ENCODE assay signal across 11 cellular contexts in genomic region chr11:128575956-128576340, GRCh38. TPM values are rescaled to one million over a fixed set of nuclear protein-coding genes. Genes with fewer than 3 reads are reported as not detected.
DNase-seq lines count a peak whose midpoint lies in the region; ATAC-seq, FAIRE-seq and TF ChIP-seq lines count a peak whose summit lies in the region.
"Had no signal": no experiment of that assay in that cellular context is flagged by ENCODE, and none has a peak within 500 bp of the region (broad histone marks: within the 10 kb centered on the region; RNA-seq: fewer than 3 reads in every experiment).

No MANE protein-coding gene starts in this region.

- no peak overlapping the region for H3K4me2 ChIP-seq in astrocyte (ENCODE audit: low read length)

- H3K36me3 ChIP-seq in astrocyte (ENCODE audit: insufficient read depth, low read length), result no peaks in the 10 kb centered on the region
- H3K36me3 ChIP-seq in lung (ENCODE audit: control insufficient read depth in 2 of 2, insufficient read depth in 2 of 2, low read length in 2 of 2), result no peaks in the 10 kb centered on the region
- H3K36me3 ChIP-seq in aorta (ENCODE audit: control insufficient read depth in 1 of 2, insufficient read depth in 2 of 2, low read length in 1 of 2), result no peaks in the 10 kb centered on the region

- no peak overlapping the region for H2AFZ ChIP-seq in astrocyte (ENCODE audit: low read depth, low read length)

- H3K9ac ChIP-seq in astrocyte (ENCODE audit: low read length), result no peak overlapping the region

- intact Hi-C loops in Right ventricle myocardium superior (cut with DNase I), result no loop called here
- intact Hi-C loops in cardiac septum (cut with DNase I), result no loop called here
- intact Hi-C loops in aorta (cut with DNase I), result no loop called here

- H3K27ac ChIP-seq in astrocyte (ENCODE audit: low read depth, low read length) (no peak overlapping the region), lung (ENCODE audit: low read depth in 1 of 2, low read length in 1 of 2) (peak overlapping the region; percentile 53 to 60), aorta (ENCODE audit: low read depth in 1 of 2, low read length in 2 of 2) (no peak overlapping the region), RWPE1 (no peak overlapping the region)

- no peak overlapping the region for H3K4me3 ChIP-seq in astrocyte (ENCODE audit: insufficient read depth, low read depth, low read length)
- H3K4me3 ChIP-seq in lung, result no peak overlapping the region
- H3K4me3 ChIP-seq in aorta (ENCODE audit: low read length in 2 of 2), result no peak overlapping the region

- FAIRE-seq in astrocyte (lab: Jason Lieb, UNC), result no peak

- no peaks in the 10 kb centered on the region for H3K36me3 Mint-ChIP-seq in astrocyte (ENCODE audit: low read depth, unreplicated experiment)

- POLR2A ChIA-PET in RWPE1 (lab: Yijun Ruan, JAX; ENCODE audit: low non-redundant PET), result interaction anchor here (0.6 kb wide), 1 partner anchor 108 kb away, joined by 3 read pairs; no protein-coding TSS in a partner anchor

- H3K4me1 Mint-ChIP-seq in astrocyte (ENCODE audit: low read depth, unreplicated experiment), result peaks cover 31% of the 10 kb centered on the region

- no peak overlapping the region for H3K4me3 Mint-ChIP-seq in astrocyte (ENCODE audit: unreplicated experiment)
- H3K4me3 Mint-ChIP-seq: endodermal cell had no signal

- DNase-seq in Right ventricle myocardium superior (peak; percentile 45), cardiac septum (ENCODE audit: low spot score) (no peak), astrocyte (ENCODE audit: low read depth) (peak; percentile 48), lung (ENCODE audit: low spot score) (peak; percentile 68), aorta (no peak), RWPE1 (ENCODE audit: low spot score) (no peak), mesenteric fat pad (ENCODE audit: low spot score) (no peak)
- no peak for DNase-seq in stimulated activated CD4-positive, alpha-beta T cell treated with anti-CD3 and anti-CD28 coated beads, Interleukin-2, amount 100 ng/mL, for 48 hours
- DNase-seq: endodermal cell, NCI-H1105 had no signal

- CTCF ChIA-PET in RWPE1 (lab: Yijun Ruan, JAX), result no interaction called here

- 1 to 9% methylated on average over 3 of the region's 3 CpGs for WGBS in lung, 2 donors
- WGBS in aorta, 2 donors, result 0 to 1% methylated on average over 3 of the region's 3 CpGs

- H3K27me3 Mint-ChIP-seq in astrocyte (ENCODE audit: low read depth, unreplicated experiment), result no peaks in the 10 kb centered on the region

- TF ChIP-seq CTCF in astrocyte (IDR thresholded peaks at IDR 0.05; ENCODE audit: insufficient read depth, low read depth, low read length), result no peak
- TF ChIP-seq CTCF in lung (IDR thresholded peaks at IDR 0.05; ENCODE audit: control extremely low read depth, extremely low read depth), result no peak
- TF ChIP-seq CTCF in RWPE1 (conservative IDR thresholded peaks at IDR 0.05; ENCODE audit: low read depth), result no peak

- no peaks in the 10 kb centered on the region for H4K20me1 ChIP-seq in astrocyte (ENCODE audit: insufficient read depth, low read length)

- no peaks in the 10 kb centered on the region for H3K79me2 ChIP-seq in astrocyte (ENCODE audit: insufficient read depth, low read length)

- H3K9me3 ChIP-seq in astrocyte (ENCODE audit: insufficient read depth, low read depth, low read length) (no peaks in the 10 kb centered on the region), lung (ENCODE audit: control insufficient read depth in 2 of 2, insufficient read depth in 1 of 2, low read length in 1 of 2) (peaks cover 0 to 2% of the 10 kb centered on the region in 2 donors), aorta (ENCODE audit: control insufficient read depth, low read length) (peaks cover 2% of the 10 kb centered on the region)

- no peaks in the 10 kb centered on the region for H3K9me3 Mint-ChIP-seq in astrocyte (ENCODE audit: unreplicated experiment)

- H3K4me1 ChIP-seq in astrocyte (ENCODE audit: insufficient read depth, low read length) (no peaks in the 10 kb centered on the region), lung (ENCODE audit: control insufficient read depth in 2 of 2, insufficient read depth in 2 of 2, low read length in 2 of 2) (peaks cover 4 to 31% of the 10 kb centered on the region in 2 donors), aorta (ENCODE audit: control insufficient read depth in 1 of 2, insufficient read depth in 2 of 2, low read length in 2 of 2) (no peaks in the 10 kb centered on the region)

- H3K27me3 ChIP-seq in astrocyte (ENCODE audit: insufficient read depth, low read length), result peaks cover 5% of the 10 kb centered on the region
- no peaks in the 10 kb centered on the region for H3K27me3 ChIP-seq in lung (ENCODE audit: control insufficient read depth, insufficient read depth)
- H3K27me3 ChIP-seq in aorta (ENCODE audit: control insufficient read depth in 1 of 2, insufficient read depth in 2 of 2, low read length in 1 of 2), result no peaks in the 10 kb centered on the region

- ATAC-seq in Right ventricle myocardium superior (ENCODE audit: poor library complexity), result peak; percentile 86
- peak; percentile 87 for ATAC-seq in lung (ENCODE audit: insufficient read depth, low FRiP score)
- ATAC-seq in aorta (ENCODE audit: low FRiP score), result peak; percentile 69
- ATAC-seq: SK-N-SH treated with all-trans-retinoic acid at 6 μM for 48 hours had no signal

- H3K27ac Mint-ChIP-seq in astrocyte (ENCODE audit: unreplicated experiment), result no peak overlapping the region
- H3K27ac Mint-ChIP-seq: endodermal cell had no signal

RNA-seq across cellular contexts. Expression of gene ETS1, which starts 11.4 kb away (rescaled TPM):
- total RNA-seq in Right ventricle myocardium superior (45.6 TPM), cardiac septum (54.2 TPM), astrocyte (87.7 and 107 TPM in 2 replicates), lung (100 to 1,000 TPM in 1 of 2 donors, 10 to 100 TPM in 1; 85.7 to 154 TPM), aorta (100 to 1,000 TPM; 119 to 125 TPM), mesenteric fat pad (154 TPM)
- polyA plus RNA-seq in lung (10 to 100 TPM; 20.7 to 71.7 TPM), aorta (10 to 100 TPM; 17.8 to 20.3 TPM)

Comparison
In these comparisons a context has a peak if more than half of its experiments do, and no peak if none do; other contexts are left out.
1. DNase-seq: peak in Right ventricle myocardium superior (single experiment), astrocyte (single experiment) and lung (single experiment); none in cardiac septum (single experiment), aorta (0 of 2), stimulated activated CD4-positive, alpha-beta T cell treated with anti-CD3 and anti-CD28 coated beads, Interleukin-2, amount 100 ng/mL, for 48 hours (0 of 2), RWPE1 (single experiment) and mesenteric fat pad (single experiment).
2. H3K27ac ChIP-seq: peak in lung (2 of 2); none in astrocyte (single experiment), aorta (0 of 2) and RWPE1 (single experiment).
3. Peak in every context shown above with its lines, with median percentiles within 50 percentile points of each other: ATAC-seq.